3 cellular contexts compared by ENCODE assay signal in genomic region chr9:108823829-108824228, GRCh38.
A peak's percentile ranks its signal among the peaks of the same experiment; 100 is the strongest.
TF ChIP-seq lines count a peak whose summit lies in the region.

No MANE protein-coding gene starts in this region.

TF ChIP-seq in A549, 52 proteins besides CTCF, POLR2A, EP300 and RAD21:
- TF ChIP-seq ZFP36 (IDR thresholded peaks at IDR 0.05; ENCODE audit: borderline replicate concordance, partially characterized antibody) (peak; percentile 87), SREBF2 (IDR thresholded peaks at IDR 0.05) (no peak)

TF ChIP-seq in HEK293, 187 proteins besides CTCF, POLR2A, EP300 and RAD21:
- no peak for TF ChIP-seq ZNF398 (tag by site-specific recombination; IDR thresholded peaks at IDR 0.05)
- TF ChIP-seq PRDM1 (tag by site-specific recombination; IDR thresholded peaks at IDR 0.05) = no peak
- peak; percentile 53; the same call in 1 of the 2 replicates for TF ChIP-seq TRIM28 (IDR thresholded peaks at IDR 0.05; ENCODE audit: borderline replicate concordance, low read length)
- TF ChIP-seq ZNF561 (tag by site-specific recombination; IDR thresholded peaks at IDR 0.05; ENCODE audit: borderline replicate concordance) = no peak
- no peak for TF ChIP-seq ZNF112 (tag by site-specific recombination; IDR thresholded peaks at IDR 0.05)
- peak; percentile 77 for TF ChIP-seq SETDB1 (IDR thresholded peaks at IDR 0.05; ENCODE audit: insufficient read length, low read length)
- TF ChIP-seq GLIS2 (tag by site-specific recombination; IDR thresholded peaks at IDR 0.05) = no peak
- TF ChIP-seq ZNF585B (tag by site-specific recombination; IDR thresholded peaks at IDR 0.05) = peak; percentile 91

TF ChIP-seq in K562, 482 proteins besides CTCF, POLR2A, EP300 and RAD21:
- no peak for TF ChIP-seq MECOM (CRISPR knock-in tag; IDR thresholded peaks at IDR 0.05)
- TF ChIP-seq CEBPZ (IDR thresholded peaks at IDR 0.05; ENCODE audit: borderline replicate concordance, low read depth, low read length) = 0 out of 2 replicates have a peak, but pooled peaks have one; percentile 15
- peak; percentile 84 for TF ChIP-seq ZFP36 (IDR thresholded peaks at IDR 0.05; ENCODE audit: low read depth, low read length, partially characterized antibody)
